Comparison of ENCODE assay signal across 1 cellular context in genomic region chr13:94444826-94445225, GRCh38.
TF ChIP-seq lines count a peak whose summit lies in the region.

No MANE protein-coding gene starts in this region.

TF ChIP-seq in HepG2, 621 proteins besides CTCF, POLR2A, EP300 and RAD21 (continued from another document):
- no peak for TF ChIP-seq ZHX2 (IDR thresholded peaks at IDR 0.05; ENCODE audit: low read depth)
- TF ChIP-seq ZHX2 (CRISPR knock-in tag; IDR thresholded peaks at IDR 0.05; ENCODE audit: borderline replicate concordance) = no peak
- peak; percentile 22 for TF ChIP-seq SKI (IDR thresholded peaks at IDR 0.05; ENCODE audit: partially characterized antibody)
- TF ChIP-seq ZNF513 (CRISPR knock-in tag; conservative IDR thresholded peaks at IDR 0.05) = no peak
- no peak for TF ChIP-seq ZNF431 (CRISPR knock-in tag; IDR thresholded peaks at IDR 0.05; ENCODE audit: borderline replicate concordance, low read depth)
- TF ChIP-seq ZNF724P (CRISPR knock-in tag; IDR thresholded peaks at IDR 0.05; ENCODE audit: borderline replicate concordance) = no peak
- no peak for TF ChIP-seq ZNF235 (CRISPR knock-in tag; IDR thresholded peaks at IDR 0.05; ENCODE audit: borderline replicate concordance)
- TF ChIP-seq FOXP1 (IDR thresholded peaks at IDR 0.05) = no peak
- peak; percentile 66 for TF ChIP-seq FOXP1 (CRISPR knock-in tag; IDR thresholded peaks at IDR 0.05)
- no peak for TF ChIP-seq ZSCAN30 (CRISPR knock-in tag; IDR thresholded peaks at IDR 0.05)
- peak; percentile 73 for TF ChIP-seq FOXA1 (IDR thresholded peaks at IDR 0.05)
- no peak for TF ChIP-seq FOXA1 (CRISPR knock-in tag; IDR thresholded peaks at IDR 0.05)
- no peak for TF ChIP-seq CREBL2 (CRISPR knock-in tag; IDR thresholded peaks at IDR 0.05; ENCODE audit: borderline replicate concordance)
- TF ChIP-seq MTERF4 (CRISPR knock-in tag; IDR thresholded peaks at IDR 0.05) = no peak
TF ChIP-seq in HepG2: peak in this region for 4.
